Comparison of ENCODE assay signal across 8 cellular contexts in the genomic region with DNA sequence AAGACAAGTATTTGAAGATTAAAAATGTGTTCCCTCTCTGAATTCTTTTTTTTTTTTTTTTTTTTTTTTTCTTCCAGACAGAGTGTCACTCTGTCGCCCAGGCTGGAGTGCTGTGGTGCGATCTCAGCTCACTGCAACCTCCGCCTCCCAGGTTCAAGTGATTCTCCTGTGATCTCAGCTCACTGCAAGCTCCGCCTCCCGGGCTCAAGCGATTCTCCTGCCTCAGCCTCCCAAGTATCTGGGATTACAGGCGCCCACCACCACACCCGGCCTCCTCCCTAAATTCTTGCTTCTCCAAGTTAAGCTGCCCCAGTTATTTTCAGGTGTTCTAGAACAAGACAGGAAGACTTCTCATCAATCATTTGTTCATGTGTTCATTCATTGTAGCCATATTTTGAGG. TPM values are rescaled to one million over a fixed set of nuclear protein-coding genes. Genes with fewer than 3 reads are reported as not detected.
A peak's percentile ranks its signal among the peaks of the same experiment; 100 is the strongest.
DNase-seq lines count a peak whose midpoint lies in the region; ATAC-seq and TF ChIP-seq lines count a peak whose summit lies in the region.
"Not testable (repeated sequence)": the region's sequence is repeated elsewhere in the genome, so short reads cannot be mapped to it uniquely, and the experiment has no call there.

No MANE protein-coding gene starts in this region.

- H3K36me3 ChIP-seq in adipocyte (ENCODE audit: control insufficient read depth, insufficient read depth, low read length, severe bottlenecking) (peaks cover 37% of the 10 kb centered on the region), fibroblast of lung (ENCODE audit: control insufficient read depth, insufficient read depth, low read length) (peaks cover 12% of the 10 kb centered on the region), osteoblast (ENCODE audit: insufficient read depth, low read length) (peaks cover 31% of the 10 kb centered on the region), upper lobe of left lung (peaks cover 0 to 37% (median 22%) of the 10 kb centered on the region in 4 donors)
- H3K36me3 ChIP-seq in colonic mucosa = not testable (repeated sequence)

- H3K4me3 ChIP-seq in adipocyte (ENCODE audit: low read length); colonic mucosa; fibroblast of lung (replicated peaks in 1 of 4; ENCODE audit: control extremely low read depth in 1 of 4, insufficient read depth in 1 of 4, low read depth in 3 of 4, low read length in 4 of 4); osteoblast (ENCODE audit: insufficient read depth, low read length); skin epidermis; upper lobe of left lung: not testable (repeated sequence)

- H3K27ac ChIP-seq in C4-2B (peak overlapping the region; percentile 68), colonic mucosa (peak overlapping the region; percentile 45), fibroblast of lung (ENCODE audit: insufficient read depth, low read length) (peak overlapping the region; percentile 29), layer of hippocampus (ENCODE audit: low read depth, low read length) (peak overlapping the region; percentile 47), osteoblast (ENCODE audit: low read depth, low read length) (peak overlapping the region; percentile 38), skin epidermis (peak overlapping the region in 20 of 21 experiments; percentile 35 to 84 (median 69)), upper lobe of left lung (peak overlapping the region; percentile 69 to 83 (median 78))

- H3K9ac ChIP-seq in adipocyte (ENCODE audit: low read length) (peak overlapping the region; percentile 45), colonic mucosa (ENCODE audit: low read depth in 2 of 2, low read length in 2 of 2) (peak overlapping the region in 1 of 2 donors; percentile 56)
- not testable (repeated sequence) for H3K9ac ChIP-seq in fibroblast of lung (ENCODE audit: insufficient read depth, low read length)

- WGBS in upper lobe of left lung, 2 donors = 85 to 89% methylated on average over 7 to 8 of the region's 8 CpGs

- H3K27me3 ChIP-seq in adipocyte (replicated peaks; ENCODE audit: control insufficient read depth, insufficient read depth, low read length); colonic mucosa; fibroblast of lung (ENCODE audit: control insufficient read depth, insufficient read depth, low read length); layer of hippocampus (ENCODE audit: control insufficient read depth, insufficient read depth, low read length); osteoblast (ENCODE audit: insufficient read depth, low read length); upper lobe of left lung: not testable (repeated sequence)

- TF ChIP-seq EP300 in upper lobe of left lung (IDR thresholded peaks at IDR 0.05) = not testable (repeated sequence)

- DNase-seq in adipocyte (ENCODE audit: low read depth); colonic mucosa; fibroblast of lung (ENCODE audit: low read depth in 2 of 2); osteoblast (ENCODE audit: insufficient read length, low spot score, missing footprints); upper lobe of left lung: not testable (repeated sequence)

- not testable (repeated sequence) for H3K9me3 ChIP-seq in adipocyte (ENCODE audit: control insufficient read depth, low read length); colonic mucosa; fibroblast of lung (ENCODE audit: control insufficient read depth, insufficient read depth, low read depth, low read length); osteoblast (ENCODE audit: low read depth, low read length); upper lobe of left lung

- not testable (repeated sequence) for H4K20me1 ChIP-seq in fibroblast of lung (ENCODE audit: control insufficient read depth, extremely low read depth, insufficient read depth, low read length); osteoblast (ENCODE audit: insufficient read depth, low read length)

- H2AFZ ChIP-seq in fibroblast of lung (ENCODE audit: low read length); osteoblast (ENCODE audit: low read length): not testable (repeated sequence)

- not testable (repeated sequence) for TF ChIP-seq POLR2A in upper lobe of left lung (IDR thresholded peaks at IDR 0.05)

- H3K4me1 ChIP-seq in adipocyte (ENCODE audit: control insufficient read depth, insufficient read depth, low read length) = peaks cover 16% of the 10 kb centered on the region
- H3K4me1 ChIP-seq in colonic mucosa; fibroblast of lung (ENCODE audit: control insufficient read depth, extremely low read depth, insufficient read depth, low read length): not testable (repeated sequence)
- H3K4me1 ChIP-seq in osteoblast (ENCODE audit: insufficient read depth, low read length) = peaks cover 15% of the 10 kb centered on the region
- H3K4me1 ChIP-seq in upper lobe of left lung = peaks cover 10 to 23% (median 15%) of the 10 kb centered on the region in 4 donors

- not testable (repeated sequence) for ATAC-seq in upper lobe of left lung (ENCODE audit: low FRiP score in 2 of 2)

- H3K4me2 ChIP-seq in fibroblast of lung (ENCODE audit: extremely low read depth, insufficient read depth, low read length); osteoblast (ENCODE audit: insufficient read depth, low read length): not testable (repeated sequence)

- not testable (repeated sequence) for H3K79me2 ChIP-seq in fibroblast of lung (ENCODE audit: control insufficient read depth, insufficient read depth, low read length); osteoblast (ENCODE audit: insufficient read depth, low read length)

- not testable (repeated sequence) for TF ChIP-seq CTCF in C4-2B (conservative IDR thresholded peaks at IDR 0.05); colonic mucosa (IDR thresholded peaks at IDR 0.05); fibroblast of lung (conservative IDR thresholded peaks at IDR 0.05 in 1 of 2, IDR thresholded peaks at IDR 0.05 in 1 of 2; ENCODE audit: low read depth in 1 of 2, low read length in 2 of 2); osteoblast (IDR thresholded peaks at IDR 0.05; ENCODE audit: extremely low read depth, low read depth, low read length); upper lobe of left lung (IDR thresholded peaks at IDR 0.05)

- intact Hi-C loops in colonic mucosa (cut with DNase I) = not testable (repeated sequence)

RNA-seq across cellular contexts. Expression of a gene that starts 10.4 kb away (rescaled TPM):
- total RNA-seq in colonic mucosa = 1,000 to 10,000 TPM; 1,501 to 4,641 TPM
- total RNA-seq in fibroblast of lung = 69.9 and 136 TPM in 2 replicates
- 57.2 and 65.2 TPM in 2 replicates for polyA plus RNA-seq in fibroblast of lung
- 191 and 207 TPM in 2 replicates for polyA plus RNA-seq in fibroblast of lung (2012)
- polyA minus RNA-seq in fibroblast of lung (ENCODE audit: low replicate concordance) = 46.1 and 82.3 TPM in 2 replicates
- total RNA-seq in osteoblast = 5.1 and 8.3 TPM in 2 replicates
- total RNA-seq in upper lobe of left lung = 100 to 1,000 TPM; 168 to 303 (median 231) TPM

RNA-seq across cellular contexts. Expression of a gene that starts 16.8 kb away (rescaled TPM):
- total RNA-seq in colonic mucosa = 10 to 100 TPM in 1 of 2 donors, 1 to 10 TPM in 1; 10.0 to 17.8 TPM
- total RNA-seq in fibroblast of lung = 10.6 and 11.0 TPM in 2 replicates
- 4.2 and 5.0 TPM in 2 replicates for polyA plus RNA-seq in fibroblast of lung
- 8.9 and 11.7 TPM in 2 replicates for polyA plus RNA-seq in fibroblast of lung (2012)
- polyA minus RNA-seq in fibroblast of lung (ENCODE audit: low replicate concordance) = 3.9 and 5.7 TPM in 2 replicates
- total RNA-seq in osteoblast = 9.0 and 10.6 TPM in 2 replicates
- total RNA-seq in upper lobe of left lung = 10 to 100 TPM in 5 of 6 donors, 1 to 10 TPM in 1; 6.7 to 25.1 (median 15.0) TPM

RNA-seq across cellular contexts. Expression of a gene that starts 50.3 kb away (rescaled TPM):
- total RNA-seq in colonic mucosa (10 to 100 TPM; 26.8 to 29.7 TPM), fibroblast of lung (25.8 and 28.8 TPM in 2 replicates), osteoblast (28.6 and 30.8 TPM in 2 replicates), upper lobe of left lung (10 to 100 TPM; 12.6 to 36.9 (median 27.1) TPM)
- 14.3 and 14.9 TPM in 2 replicates for polyA plus RNA-seq in fibroblast of lung
- polyA plus RNA-seq in fibroblast of lung (2012) = 14.6 and 15.8 TPM in 2 replicates
- polyA minus RNA-seq in fibroblast of lung (ENCODE audit: low replicate concordance) = 7.4 and 12.3 TPM in 2 replicates

RNA-seq across cellular contexts. Expression of a gene that starts 50.6 kb away (rescaled TPM):
- 10 to 100 TPM; 37.1 to 41.5 TPM for total RNA-seq in colonic mucosa
- 26.4 and 32.1 TPM in 2 replicates for total RNA-seq in fibroblast of lung
- 19.4 and 25.5 TPM in 2 replicates for polyA plus RNA-seq in fibroblast of lung
- polyA plus RNA-seq in fibroblast of lung (2012) = 33.6 and 41.6 TPM in 2 replicates
- polyA minus RNA-seq in fibroblast of lung (ENCODE audit: low replicate concordance) = 0.75 and 2.0 TPM in 2 replicates
- total RNA-seq in osteoblast = 23.0 and 24.6 TPM in 2 replicates
- total RNA-seq in upper lobe of left lung = 10 to 100 TPM; 12.6 to 38.3 (median 28.6) TPM
